In the genomic region with DNA sequence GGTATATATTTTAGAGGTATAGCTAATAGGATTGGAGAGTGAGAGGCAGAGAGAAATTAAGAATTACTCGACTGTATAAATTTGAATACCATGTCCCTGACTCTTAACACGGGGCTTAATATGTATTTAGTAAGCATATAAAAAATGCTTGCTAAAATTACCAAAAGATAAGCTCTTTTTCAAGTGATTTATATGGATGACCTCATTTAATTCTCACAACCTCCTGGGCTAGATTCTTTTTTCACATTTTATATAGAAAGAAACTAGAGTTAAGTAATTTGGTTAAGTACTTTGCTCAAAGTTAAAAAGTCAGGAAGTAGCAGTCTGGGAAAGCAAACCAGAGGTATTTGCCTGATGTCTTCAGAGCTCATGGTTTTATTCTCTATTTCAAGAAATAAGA, we compare ENCODE assay signal across 11 cellular contexts.
"Had no signal": no experiment of that assay in that cellular context is flagged by ENCODE, and none has a peak within 500 bp of the region (broad histone marks: within the 10 kb centered on the region; RNA-seq: fewer than 3 reads in every experiment).

No MANE protein-coding gene starts in this region.

- H3K4me2 ChIP-seq: GM23338 had no signal

- FAIRE-seq: H1, H54 had no signal

- H3K4me1 ChIP-seq: HAP-1 had no signal

- H3K36me3 ChIP-seq: HAP-1 had no signal

- DNase-seq: GM23248, GOT3, H7, H9, HCEC 1CT, HFFc6 had no signal

- H3K9ac ChIP-seq: GM23248 had no signal

- H3K27ac ChIP-seq: GM23248 had no signal

- H3K9me3 ChIP-seq: HAP-1 had no signal

- ATAC-seq: GM23338, HCT116 had no signal

- H3K4me3 ChIP-seq: GM23248, GM23338, HAP-1 had no signal

- H2AFZ ChIP-seq: GM23248, GM23338 had no signal
